17 cellular contexts compared by ENCODE assay signal in the genomic region with DNA sequence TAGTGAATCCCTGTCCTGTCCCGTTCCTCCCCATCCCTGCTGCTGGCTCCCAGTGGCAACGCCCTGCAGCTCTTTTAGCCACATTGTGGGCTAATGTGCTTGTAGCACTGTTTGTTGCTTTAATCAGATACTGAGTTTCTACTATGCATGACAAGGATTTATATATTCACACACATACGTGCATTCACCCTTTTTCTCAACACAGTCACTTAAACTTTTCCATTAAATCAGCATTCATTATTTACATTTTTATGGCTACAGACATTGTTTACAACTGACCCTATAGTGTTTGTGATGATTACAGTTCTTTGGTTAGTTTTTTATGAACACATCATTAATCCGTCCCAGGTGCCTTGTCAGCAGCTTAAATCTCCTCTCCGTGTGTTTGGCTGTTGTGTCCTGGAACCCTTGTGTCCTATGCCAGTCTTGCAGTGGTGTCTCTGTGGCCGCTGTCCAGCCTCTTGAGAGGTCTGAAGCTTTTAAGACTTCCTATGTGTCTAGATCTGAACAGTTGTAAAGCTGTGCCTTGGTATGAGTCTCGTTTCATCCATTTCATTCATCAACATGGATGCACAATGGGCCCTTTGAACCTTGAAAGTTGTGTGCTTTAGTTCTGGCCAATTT. TPM values are rescaled to one million over a fixed set of nuclear protein-coding genes. Genes with fewer than 3 reads are reported as not detected.
DNase-seq lines count a peak whose midpoint lies in the region; ATAC-seq and TF ChIP-seq lines count a peak whose summit lies in the region.
"Had no signal": no experiment of that assay in that cellular context is flagged by ENCODE, and none has a peak within 500 bp of the region (broad histone marks: within the 10 kb centered on the region; RNA-seq: fewer than 3 reads in every experiment).

No MANE protein-coding gene starts in this region.

- TF ChIP-seq POLR2A in IMR-90 (IDR thresholded peaks at IDR 0.05; ENCODE audit: low read depth, low read length), result no peak

- H3K14ac ChIP-seq in IMR-90 (replicated peaks; ENCODE audit: low read depth, low read length) (no peak overlapping the region), mesenchymal stem cell (ENCODE audit: low read length in 2 of 2) (no peak overlapping the region)

- no peak for TF ChIP-seq RAD21 in IMR-90 (IDR thresholded peaks at IDR 0.05; ENCODE audit: low read length)

- BruUV-seq in IMR-90 (replicated peaks; lab: Mats Ljungman, UMichigan), result no TSS peak

- peaks cover 22% of the 10 kb centered on the region for H3K4me1 Mint-ChIP-seq in T-helper 17 cell

- H2BK5ac ChIP-seq in IMR-90 (ENCODE audit: low read depth, low read length, poor library complexity, severe bottlenecking), result no peak overlapping the region
- H2BK5ac ChIP-seq in mesenchymal stem cell (ENCODE audit: low read depth, low read length, poor library complexity, severe bottlenecking), result no peak overlapping the region

- H3K56ac ChIP-seq in IMR-90 (ENCODE audit: extremely low read depth, insufficient read depth, low read length), result no peak overlapping the region

- no peak overlapping the region for H4K5ac ChIP-seq in IMR-90 (ENCODE audit: low read depth, low read length)

- intact Hi-C loops in IMR-90 (cut with micrococcal nuclease), result loop anchor here (5.0 kb wide), 1 partner anchor 39 kb away; no protein-coding TSS in a partner anchor

- H3K27ac Mint-ChIP-seq in T-helper 17 cell, result peak overlapping the region; percentile 21
- H3K27ac Mint-ChIP-seq: HFFc6 had no signal

- H3K9ac ChIP-seq in IMR-90 (ENCODE audit: low read depth, low read length), result no peak overlapping the region
- no peak overlapping the region for H3K9ac ChIP-seq in mesenchymal stem cell (ENCODE audit: low read length)

- H3K36me3 ChIP-seq in IMR-90 (ENCODE audit: control insufficient read depth, insufficient read depth, low read length) (no peaks in the 10 kb centered on the region), mesenchymal stem cell (ENCODE audit: control insufficient read depth in 1 of 2, insufficient read depth in 2 of 2, low read depth in 1 of 2, low read length in 2 of 2) (no peaks in the 10 kb centered on the region), WERI-Rb-1 (no peaks in the 10 kb centered on the region; the same call in 1 of the 2 replicates)

- H3K27ac ChIP-seq in IMR-90 (ENCODE audit: insufficient read depth, low read length) (no peak overlapping the region), mesenchymal stem cell (ENCODE audit: low read length, poor library complexity, severe bottlenecking) (no peak overlapping the region), WERI-Rb-1 (no peak overlapping the region)

- H3K9me1 ChIP-seq in IMR-90 (ENCODE audit: insufficient read depth, low read length), result peaks cover 3% of the 10 kb centered on the region; the same call in 1 of the 2 replicates

- WGBS in IMR-90 (ENCODE audit: extremely low coverage in 2 of 2, insufficient read length in 1 of 2), 2 experiments, result no CpG with 5 or more reads among the region's 7 CpGs
- 93% methylated on average over 6 of the region's 7 CpGs for WGBS in mesenchymal stem cell

- dilution Hi-C loops in IMR-90 (cut with HindIII; ENCODE audit: low sequenced_read_pairs, unreplicated experiment), result no loop called here

- H3K4ac ChIP-seq in IMR-90 (ENCODE audit: low read depth, low read length), result no peak overlapping the region
- no peak overlapping the region for H3K4ac ChIP-seq in mesenchymal stem cell (ENCODE audit: low read depth in 1 of 2, low read length in 2 of 2)

- in situ Hi-C loops in IMR-90 (cut with MboI; ENCODE audit: low sequenced_read_pairs), result no loop called here

- H3K4me2 ChIP-seq in IMR-90 (ENCODE audit: low read depth, low read length) (no peak overlapping the region), mesenchymal stem cell (ENCODE audit: low read length, poor library complexity, severe bottlenecking) (no peak overlapping the region)

- H2AFZ ChIP-seq in IMR-90 (replicated peaks; ENCODE audit: low read length, poor library complexity) (no peak overlapping the region), mesenchymal stem cell (ENCODE audit: low read depth, low read length) (no peak overlapping the region)

- no peak overlapping the region for H2BK12ac ChIP-seq in mesenchymal stem cell (ENCODE audit: low read length in 2 of 2)

- POLR2A ChIA-PET in IMR-90 (lab: Charles Lee; ENCODE audit: unreplicated experiment), result no interaction called here

- H3K9me3 ChIP-seq in IMR-90 (ENCODE audit: control insufficient read depth, insufficient read depth, low read length), result no peaks in the 10 kb centered on the region
- no peaks in the 10 kb centered on the region for H3K9me3 ChIP-seq in T-helper 17 cell (ENCODE audit: control insufficient read depth, low read length, poor library complexity, severe bottlenecking)
- H3K9me3 ChIP-seq in mesenchymal stem cell (ENCODE audit: control insufficient read depth, low read length), result no peaks in the 10 kb centered on the region
- H3K9me3 ChIP-seq in WERI-Rb-1 (ENCODE audit: severe bottlenecking), result no peaks in the 10 kb centered on the region

- no peak overlapping the region for H3K18ac ChIP-seq in IMR-90 (ENCODE audit: low read depth, low read length)
- H3K18ac ChIP-seq in mesenchymal stem cell (ENCODE audit: low read depth in 1 of 2, low read length in 2 of 2), result no peak overlapping the region

- H4K8ac ChIP-seq in IMR-90 (ENCODE audit: low read depth in 2 of 2, low read length in 2 of 2) (no peak overlapping the region), mesenchymal stem cell (ENCODE audit: low read length) (no peak overlapping the region)

- no peak overlapping the region for H2BK120ac ChIP-seq in IMR-90 (ENCODE audit: low read depth, low read length)
- H2BK120ac ChIP-seq in mesenchymal stem cell (ENCODE audit: low read depth, low read length), result no peak overlapping the region

- H2AK5ac ChIP-seq in IMR-90 (ENCODE audit: low read depth, low read length), result no peak overlapping the region
- H2AK5ac ChIP-seq in mesenchymal stem cell (ENCODE audit: low read length, severe bottlenecking), result no peak overlapping the region

- H3K79me1 ChIP-seq in IMR-90 (ENCODE audit: low read depth in 1 of 2, low read length in 2 of 2), result peaks cover 23 to 41% of the 10 kb centered on the region in 2 experiments
- peaks cover 32% of the 10 kb centered on the region for H3K79me1 ChIP-seq in mesenchymal stem cell (replicated peaks; ENCODE audit: low read length, poor library complexity, severe bottlenecking)

- CTCF ChIA-PET in IMR-90 (lab: Yijun Ruan, JAX), result interaction anchor here (2.1 kb wide), 1 partner anchor 45 kb away, joined by 5 read pairs; no protein-coding TSS in a partner anchor

- TF ChIP-seq CTCF in IMR-90 (conservative IDR thresholded peaks at IDR 0.05; ENCODE audit: low read depth, low read length) (no peak), WERI-Rb-1 (IDR thresholded peaks at IDR 0.05; ENCODE audit: low read depth, low read length) (no peak)

- no peak overlapping the region for H2BK20ac ChIP-seq in IMR-90 (ENCODE audit: low read depth, low read length)

- H2AK9ac ChIP-seq in IMR-90 (replicated peaks; ENCODE audit: low read depth, low read length, poor library complexity), result no peak overlapping the region

- H4K91ac ChIP-seq in IMR-90 (ENCODE audit: insufficient read depth, low read depth, low read length) (no peak overlapping the region), mesenchymal stem cell (ENCODE audit: low read length) (no peak overlapping the region)

- no peaks in the 10 kb centered on the region for H3K27me3 ChIP-seq in IMR-90 (ENCODE audit: control insufficient read depth, insufficient read depth, low read length)
- no peaks in the 10 kb centered on the region for H3K27me3 ChIP-seq in mesenchymal stem cell (ENCODE audit: control insufficient read depth in 1 of 2, insufficient read depth in 1 of 2, low read length in 2 of 2)
- no peaks in the 10 kb centered on the region for H3K27me3 ChIP-seq in WERI-Rb-1 (ENCODE audit: insufficient read depth, low read depth, severe bottlenecking)

- H3K4me1 ChIP-seq in IMR-90 (ENCODE audit: control insufficient read depth, insufficient read depth, low read length) (peaks cover 3% of the 10 kb centered on the region), mesenchymal stem cell (ENCODE audit: control insufficient read depth, insufficient read depth, low read depth, low read length) (peaks cover 11% of the 10 kb centered on the region)

- no peak overlapping the region for H3K4me3 Mint-ChIP-seq in T-helper 17 cell
- H3K4me3 Mint-ChIP-seq: HFFc6 had no signal

- peaks cover 2% of the 10 kb centered on the region for H3K36me3 Mint-ChIP-seq in T-helper 17 cell (ENCODE audit: low read depth)

- H3K4me3 ChIP-seq in IMR-90 (ENCODE audit: insufficient read depth, low read depth, low read length) (no peak overlapping the region), mesenchymal stem cell (ENCODE audit: insufficient read depth in 1 of 2, low read depth in 1 of 2, low read length in 2 of 2) (no peak overlapping the region), WERI-Rb-1 (ENCODE audit: low read depth, low read length) (no peak overlapping the region)

- DNase-seq in H4 (ENCODE audit: low spot score), result peak; percentile 46
- DNase-seq in IMR-90, result peak; percentile 5
- DNase-seq in T-helper 17 cell, result no peak
- peak; percentile 23 for DNase-seq in mesenchymal stem cell
- DNase-seq in NCI-H1105 (lab: John Stamatoyannopoulos, UW), result no peak
- DNase-seq in MV-4-11 (lab: John Stamatoyannopoulos, UW), result no peak
- no peak for DNase-seq in WERI-Rb-1
- DNase-seq: Calu3, DMS79 treated with DMSO at 0.1 percent for 48 hours, GF-D8, HFFc6, Karpas-422, NCI-H1105 treated with DMSO at 0.1 percent for 48 hours, NCI-H146, NCI-H1930, NCI-H2227 treated with DMSO at 0.1 percent for 48 hours, NCI-H774 had no signal

- no peak overlapping the region for H2BK15ac ChIP-seq in IMR-90 (ENCODE audit: low read depth, low read length)
- no peak overlapping the region for H2BK15ac ChIP-seq in mesenchymal stem cell (ENCODE audit: low read depth, poor library complexity, severe bottlenecking)

- peaks cover 14% of the 10 kb centered on the region for H4K20me1 ChIP-seq in IMR-90 (ENCODE audit: insufficient read depth, low read length)

- no peaks in the 10 kb centered on the region for H3K27me3 Mint-ChIP-seq in T-helper 17 cell

- ATAC-seq in IMR-90 (ENCODE audit: low read depth) (peak; percentile 28; the same call in 1 of the 2 replicates), T-helper 17 cell (no peak)

- no peak overlapping the region for H3K23ac ChIP-seq in IMR-90 (ENCODE audit: low read depth, low read length)
- H3K23ac ChIP-seq in mesenchymal stem cell (ENCODE audit: low read length in 2 of 2), result no peak overlapping the region

TF ChIP-seq in IMR-90, 13 proteins besides CTCF, POLR2A, EP300 and RAD21 (continues in another document):
- TF ChIP-seq CHD1 (IDR thresholded peaks at IDR 0.05; ENCODE audit: low read depth, low read length) (no peak), FOS (IDR thresholded peaks at IDR 0.05; ENCODE audit: low read depth, low read length) (no peak)

RNA-seq across cellular contexts. Expression of a gene that starts 16.5 kb away (rescaled TPM):
- 7.1 and 7.5 TPM in 2 replicates for total RNA-seq in H4 (2014; rRNA removed; shearing (Covaris generic))
- total RNA-seq in IMR-90 (2012; rRNA removed) (5.0 and 5.3 TPM in 2 replicates), T-helper 17 cell (10 to 100 TPM; 16.6 to 35.0 TPM)
- polyA plus RNA-seq in IMR-90 (2012; rRNA removed), result 4.2 and 4.4 TPM in 2 replicates
- 1.9 and 2.9 TPM in 2 replicates for polyA plus RNA-seq in IMR-90 (2012; cell fraction: cytosol; rRNA removed)
- polyA plus RNA-seq in IMR-90 (2012; cell fraction: nucleus; rRNA removed; ENCODE audit: low replicate concordance), result 7.0 and 7.3 TPM in 2 replicates
- 4.3 TPM for polyA plus RNA-seq in mesenchymal stem cell (2013, experiment 1 of 2)
- polyA plus RNA-seq in mesenchymal stem cell (2013, experiment 2 of 2), result 4.1 TPM

Comparison
In these comparisons a context has a peak if more than half of its experiments do, and no peak if none do; other contexts are left out.
1. DNase-seq: peak in H4 (single experiment), IMR-90 (single experiment) and mesenchymal stem cell (single experiment); none in T-helper 17 cell (0 of 3), NCI-H1105 (single experiment), MV-4-11 (single experiment) and WERI-Rb-1 (single experiment).